Comparison of ENCODE assay signal across 2 cellular contexts in genomic region chr2:239138610-239139009, GRCh38.
TF ChIP-seq lines count a peak whose summit lies in the region.

No MANE protein-coding gene starts in this region.

TF ChIP-seq in HCT116, 20 proteins besides CTCF, POLR2A, EP300 and RAD21 (continued from another document):
- TF ChIP-seq CBX3 (IDR thresholded peaks at IDR 0.05; ENCODE audit: low read depth) (no peak), JUND (IDR thresholded peaks at IDR 0.05) (no peak), YY1 (IDR thresholded peaks at IDR 0.05; ENCODE audit: extremely low read depth, insufficient replicate concordance, low read depth, low read length) (no peak), EZH2phosphoT487 (IDR thresholded peaks at IDR 0.05; ENCODE audit: borderline replicate concordance) (no peak), SP1 (IDR thresholded peaks at IDR 0.05; ENCODE audit: low read depth) (no peak), MAX (IDR thresholded peaks at IDR 0.05) (no peak)
TF ChIP-seq in HCT116: peak in this region for 0.

TF ChIP-seq in H1, 55 proteins besides CTCF, POLR2A, EP300 and RAD21 (continued from another document):
- TF ChIP-seq CHD7 (IDR thresholded peaks at IDR 0.05; ENCODE audit: insufficient replicate concordance, low read length) (no peak), SIN3A (conservative IDR thresholded peaks at IDR 0.05 in 1 of 2, IDR thresholded peaks at IDR 0.05 in 1 of 2; ENCODE audit: low read depth in 1 of 2, low read length in 2 of 2) (no peak), KDM4A (IDR thresholded peaks at IDR 0.05; ENCODE audit: low read depth, low read length, severe bottlenecking) (no peak), SP4 (IDR thresholded peaks at IDR 0.05; ENCODE audit: low read length) (no peak), CBX8 (IDR thresholded peaks at IDR 0.05; ENCODE audit: borderline replicate concordance, low read depth, low read length) (no peak), BRCA1 (IDR thresholded peaks at IDR 0.05; ENCODE audit: low read depth, low read length) (no peak), SAP30 (IDR thresholded peaks at IDR 0.05; ENCODE audit: insufficient read depth, insufficient replicate concordance, low read length) (no peak)
